12 cellular contexts compared by ENCODE assay signal in the genomic region with DNA sequence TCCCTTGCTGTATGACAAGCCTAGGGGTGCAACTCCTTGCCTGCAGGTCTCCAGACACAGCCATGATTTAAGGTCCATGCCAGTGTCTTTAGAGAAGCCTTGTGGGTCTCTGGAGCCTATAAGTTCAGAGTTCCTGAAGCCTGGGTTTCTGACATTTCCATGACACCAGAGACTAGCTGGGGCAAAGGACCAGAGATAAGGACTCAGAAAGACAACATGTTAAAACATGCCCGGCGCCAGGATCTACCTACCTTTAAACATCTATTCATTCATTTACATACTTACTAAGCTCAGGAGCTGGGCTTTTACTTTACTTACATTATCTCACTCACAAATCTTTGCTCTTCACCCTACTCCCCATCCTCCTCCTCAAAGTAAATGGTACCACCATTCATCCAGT. TPM values are rescaled to one million over a fixed set of nuclear protein-coding genes. Genes with fewer than 3 reads are reported as not detected.
DNase-seq lines count a peak whose midpoint lies in the region; ATAC-seq, FAIRE-seq and TF ChIP-seq lines count a peak whose summit lies in the region.
"Had no signal": no experiment of that assay in that cellular context is flagged by ENCODE, and none has a peak within 500 bp of the region (broad histone marks: within the 10 kb centered on the region; RNA-seq: fewer than 3 reads in every experiment).

No MANE protein-coding gene starts in this region.

- no peaks in the 10 kb centered on the region for H3K9me3 Mint-ChIP-seq in activated T-helper 2 cell treated with anti-CD3 and anti-CD28 coated beads, Interferon-gamma antibody, Interleukin-2, Interleukin-4, amounts not matched to agents 10 μg/mL and 5 μg/mL and 100 μg/mL, durations not matched to agents 14 hours and 24 hours and 36 hours
- no peaks in the 10 kb centered on the region for H3K9me3 Mint-ChIP-seq in memory B cell

- H3K9me3 ChIP-seq in A549, result no peaks in the 10 kb centered on the region
- H3K9me3 ChIP-seq: SJCRH30 had no signal

- no peak for FAIRE-seq in A549 (lab: Jason Lieb, UNC)
- FAIRE-seq: frontal cortex had no signal

- DNase-seq in A549 (ENCODE audit: low read depth in 1 of 2, low spot score in 1 of 2) (no peak), HFF-Myc (ENCODE audit: extremely low read depth, low read depth) (no peak), memory B cell (ENCODE audit: low spot score in 2 of 2) (no peak), NCI-H1105 (lab: John Stamatoyannopoulos, UW) (no peak), NCI-H2171 treated with DMSO at 0.1 percent for 48 hours (lab: John Stamatoyannopoulos, UW) (no peak)
- no peak for DNase-seq in activated T-helper 2 cell treated with anti-CD3 and anti-CD28 coated beads, Interferon-gamma antibody, Interleukin-2, Interleukin-4, amounts not matched to agents 10 μg/mL and 5 μg/mL and 100 μg/mL, durations not matched to agents 14 hours and 24 hours and 36 hours (ENCODE audit: low spot score)
- DNase-seq: activated effector memory CD4-positive, alpha-beta T cell treated with anti-CD3 and anti-CD28 coated beads, Interleukin-2, amount 50 U/mL, for 16 hours; nucleus accumbens; SJCRH30 had no signal

- peak overlapping the region; percentile 14 to 95; a peak in 3 of 6 replicates for H3K27ac ChIP-seq in A549
- H3K27ac ChIP-seq: SJCRH30 had no signal

- no peak for TF ChIP-seq RAD21 in A549 (conservative IDR thresholded peaks at IDR 0.05 in 1 of 2, IDR thresholded peaks at IDR 0.05 in 1 of 2)

- H3K27ac Mint-ChIP-seq in activated T-helper 2 cell treated with anti-CD3 and anti-CD28 coated beads, Interferon-gamma antibody, Interleukin-2, Interleukin-4, amounts not matched to agents 10 μg/mL and 5 μg/mL and 100 μg/mL, durations not matched to agents 14 hours and 24 hours and 36 hours, result peak overlapping the region; percentile 99
- peak overlapping the region; percentile 14 for H3K27ac Mint-ChIP-seq in memory B cell

- H3K4me3 ChIP-seq in A549 (no peak overlapping the region), HFF-Myc (replicated peaks; ENCODE audit: low read depth, low read length) (peak overlapping the region; percentile 73)

- intact Hi-C loops in activated T-helper 2 cell treated with anti-CD3 and anti-CD28 coated beads, Interferon-gamma antibody, Interleukin-2, Interleukin-4, amounts not matched to agents 10 μg/mL and 5 μg/mL and 100 μg/mL, durations not matched to agents 14 hours and 24 hours and 36 hours (cut with micrococcal nuclease), result loop anchor here (10.0 kb wide), 1 partner anchor 783 kb away; a partner anchor contains a TSS

- H3K4me2 ChIP-seq in A549, result peak overlapping the region; percentile 81

- no peak for TF ChIP-seq EP300 in A549 (IDR thresholded peaks at IDR 0.05)

- 99% methylated on average over 2 of the region's 2 CpGs for WGBS in A549 (ENCODE audit: missing lambda C conversion rate)

- POLR2A ChIA-PET in A549 (lab: Yijun Ruan, JAX), result interaction anchor here (1.1 kb wide), 1 partner anchor 9 kb away, joined by 3 read pairs; no protein-coding TSS in a partner anchor

- TF ChIP-seq CTCF in A549 (IDR thresholded peaks at IDR 0.05) (no peak), HFF-Myc (IDR thresholded peaks at IDR 0.05; ENCODE audit: low read depth, low read length, missing control alignments) (no peak)

- H3K27me3 Mint-ChIP-seq in activated T-helper 2 cell treated with anti-CD3 and anti-CD28 coated beads, Interferon-gamma antibody, Interleukin-2, Interleukin-4, amounts not matched to agents 10 μg/mL and 5 μg/mL and 100 μg/mL, durations not matched to agents 14 hours and 24 hours and 36 hours (ENCODE audit: low read depth), result no peaks in the 10 kb centered on the region
- H3K27me3 Mint-ChIP-seq in memory B cell, result no peaks in the 10 kb centered on the region

- H3K4me1 ChIP-seq in A549, result peaks cover 14% of the 10 kb centered on the region; the same call in 2 of the 3 replicates
- H3K4me1 ChIP-seq: SJCRH30 had no signal

- CTCF ChIA-PET in A549 (lab: Yijun Ruan, JAX), result interaction anchor here (0.9 to 33.9 kb wide), 5 partner anchors 10 to 107 kb away, joined by 3 to 445 read pairs (median 5); a partner anchor contains a TSS

- no peak for TF ChIP-seq POLR2A in A549 (IDR thresholded peaks at IDR 0.05; ENCODE audit: low read length)

- peaks cover 21% of the 10 kb centered on the region for H3K4me1 Mint-ChIP-seq in activated T-helper 2 cell treated with anti-CD3 and anti-CD28 coated beads, Interferon-gamma antibody, Interleukin-2, Interleukin-4, amounts not matched to agents 10 μg/mL and 5 μg/mL and 100 μg/mL, durations not matched to agents 14 hours and 24 hours and 36 hours (ENCODE audit: low read depth)
- peaks cover 15% of the 10 kb centered on the region for H3K4me1 Mint-ChIP-seq in memory B cell

- H3K4me3 Mint-ChIP-seq in activated T-helper 2 cell treated with anti-CD3 and anti-CD28 coated beads, Interferon-gamma antibody, Interleukin-2, Interleukin-4, amounts not matched to agents 10 μg/mL and 5 μg/mL and 100 μg/mL, durations not matched to agents 14 hours and 24 hours and 36 hours (ENCODE audit: low read depth), result peak overlapping the region; percentile 96
- H3K4me3 Mint-ChIP-seq in memory B cell, result peak overlapping the region; percentile 99

- no peak for ATAC-seq in A549
- ATAC-seq in memory B cell (ENCODE audit: low read depth), result no peak
- no peak for ATAC-seq in GM18870 (IDR thresholded peaks at IDR 0.05; ENCODE audit: unreplicated experiment)
- ATAC-seq in HG03175 (IDR thresholded peaks at IDR 0.05; ENCODE audit: unreplicated experiment), result no peak

- H3K36me3 Mint-ChIP-seq in activated T-helper 2 cell treated with anti-CD3 and anti-CD28 coated beads, Interferon-gamma antibody, Interleukin-2, Interleukin-4, amounts not matched to agents 10 μg/mL and 5 μg/mL and 100 μg/mL, durations not matched to agents 14 hours and 24 hours and 36 hours (ENCODE audit: low read depth), result peaks cover 64% of the 10 kb centered on the region
- H3K36me3 Mint-ChIP-seq in memory B cell, result peaks cover 15% of the 10 kb centered on the region

TF ChIP-seq in A549, 52 proteins besides CTCF, POLR2A, EP300 and RAD21:
- TF ChIP-seq HDAC2 (IDR thresholded peaks at IDR 0.05) (no peak), JUN (IDR thresholded peaks at IDR 0.05) (0 out of 5 replicates have a peak, but pooled peaks of 1 of the 2 experiments have one; percentile 7)
TF ChIP-seq in A549: peak in this region for 1.

RNA-seq across cellular contexts. Expression of a gene that starts 1.5 kb away (rescaled TPM):
- polyA plus RNA-seq in A549 (2011; rRNA removed) (149 and 173 TPM in 2 replicates), A549 (2017; fragmentation: RNase III; extraction: RNeasy Plus Mini Kit Qiagen cat#74134 plus additional on column Dnase treatment) (155 to 170 TPM (median 156 TPM) in 3 replicates)
- 195 and 246 TPM in 2 replicates for polyA plus RNA-seq in A549 (2012; cell fraction: cytosol; rRNA removed)
- 123 and 149 TPM in 2 replicates for polyA plus RNA-seq in A549 (2012; cell fraction: nucleus; rRNA removed)
- 72.7 and 86.1 TPM in 2 replicates for polyA minus RNA-seq in A549 (2011; rRNA and poly(A)+ RNA removed)
- total RNA-seq in activated T-helper 2 cell treated with anti-CD3 and anti-CD28 coated beads, Interferon-gamma antibody, Interleukin-2, Interleukin-4, amounts not matched to agents 10 μg/mL and 5 μg/mL and 100 μg/mL, durations not matched to agents 14 hours and 24 hours and 36 hours, result 95.2 and 95.6 TPM in 2 replicates

RNA-seq across cellular contexts. Expression of a gene that starts 1.5 kb away (rescaled TPM):
- 26.3 and 29.9 TPM in 2 replicates for polyA plus RNA-seq in A549 (2011; rRNA removed)
- 19.5 and 20.9 TPM in 2 replicates for polyA plus RNA-seq in A549 (2012; cell fraction: cytosol; rRNA removed)
- 60.7 and 91.1 TPM in 2 replicates for polyA plus RNA-seq in A549 (2012; cell fraction: nucleus; rRNA removed)
- polyA plus RNA-seq in A549 (2017; fragmentation: RNase III; extraction: RNeasy Plus Mini Kit Qiagen cat#74134 plus additional on column Dnase treatment), result 21.9 to 24.3 TPM (median 23.9 TPM) in 3 replicates
- polyA minus RNA-seq in A549 (2011; rRNA and poly(A)+ RNA removed), result 15.2 and 16.9 TPM in 2 replicates
- total RNA-seq in activated T-helper 2 cell treated with anti-CD3 and anti-CD28 coated beads, Interferon-gamma antibody, Interleukin-2, Interleukin-4, amounts not matched to agents 10 μg/mL and 5 μg/mL and 100 μg/mL, durations not matched to agents 14 hours and 24 hours and 36 hours, result 26.8 and 28.6 TPM in 2 replicates

RNA-seq across cellular contexts. Expression of a gene that starts 25.6 kb away (rescaled TPM):
- polyA plus RNA-seq in A549 (2011; rRNA removed), result 9.7 and 10.5 TPM in 2 replicates
- polyA plus RNA-seq in A549 (2012; cell fraction: cytosol; rRNA removed), result 14.3 and 19.8 TPM in 2 replicates
- polyA plus RNA-seq in A549 (2012; cell fraction: nucleus; rRNA removed), result 51.1 and 61.3 TPM in 2 replicates
- polyA plus RNA-seq in A549 (2017; fragmentation: RNase III; extraction: RNeasy Plus Mini Kit Qiagen cat#74134 plus additional on column Dnase treatment), result 13.7 to 15.9 TPM (median 15.8 TPM) in 3 replicates
- 23.1 and 26.8 TPM in 2 replicates for polyA minus RNA-seq in A549 (2011; rRNA and poly(A)+ RNA removed)
- total RNA-seq in activated T-helper 2 cell treated with anti-CD3 and anti-CD28 coated beads, Interferon-gamma antibody, Interleukin-2, Interleukin-4, amounts not matched to agents 10 μg/mL and 5 μg/mL and 100 μg/mL, durations not matched to agents 14 hours and 24 hours and 36 hours, result 134 and 143 TPM in 2 replicates

RNA-seq across cellular contexts. Expression of a gene that starts 25.8 kb away (rescaled TPM):
- polyA plus RNA-seq in A549 (2011; rRNA removed), result 228 and 237 TPM in 2 replicates
- 137 and 149 TPM in 2 replicates for polyA plus RNA-seq in A549 (2012; cell fraction: cytosol; rRNA removed)
- 106 and 109 TPM in 2 replicates for polyA plus RNA-seq in A549 (2012; cell fraction: nucleus; rRNA removed)
- 200 to 226 TPM (median 209 TPM) in 3 replicates for polyA plus RNA-seq in A549 (2017; fragmentation: RNase III; extraction: RNeasy Plus Mini Kit Qiagen cat#74134 plus additional on column Dnase treatment)
- 204 and 235 TPM in 2 replicates for polyA minus RNA-seq in A549 (2011; rRNA and poly(A)+ RNA removed)
- 118 and 119 TPM in 2 replicates for total RNA-seq in activated T-helper 2 cell treated with anti-CD3 and anti-CD28 coated beads, Interferon-gamma antibody, Interleukin-2, Interleukin-4, amounts not matched to agents 10 μg/mL and 5 μg/mL and 100 μg/mL, durations not matched to agents 14 hours and 24 hours and 36 hours

RNA-seq across cellular contexts. Expression of a gene that starts 54.5 kb away (rescaled TPM):
- 28.9 and 33.6 TPM in 2 replicates for polyA plus RNA-seq in A549 (2011; rRNA removed)
- polyA plus RNA-seq in A549 (2012; cell fraction: cytosol; rRNA removed), result 14.0 and 17.2 TPM in 2 replicates
- 49.4 and 67.7 TPM in 2 replicates for polyA plus RNA-seq in A549 (2012; cell fraction: nucleus; rRNA removed)
- polyA plus RNA-seq in A549 (2017; fragmentation: RNase III; extraction: RNeasy Plus Mini Kit Qiagen cat#74134 plus additional on column Dnase treatment), result 16.3 to 24.4 TPM (median 21.5 TPM) in 3 replicates
- polyA minus RNA-seq in A549 (2011; rRNA and poly(A)+ RNA removed), result 45.1 and 48.8 TPM in 2 replicates
- total RNA-seq in activated T-helper 2 cell treated with anti-CD3 and anti-CD28 coated beads, Interferon-gamma antibody, Interleukin-2, Interleukin-4, amounts not matched to agents 10 μg/mL and 5 μg/mL and 100 μg/mL, durations not matched to agents 14 hours and 24 hours and 36 hours, result 23.5 and 28.2 TPM in 2 replicates
